8 cellular contexts compared by ENCODE assay signal in genomic region chr19:44552324-44552723, GRCh38. TPM values are rescaled to one million over a fixed set of nuclear protein-coding genes. Genes with fewer than 3 reads are reported as not detected.
DNase-seq lines count a peak whose midpoint lies in the region; ATAC-seq and TF ChIP-seq lines count a peak whose summit lies in the region.

No MANE protein-coding gene starts in this region.

- no peak overlapping the region for H3K27ac ChIP-seq in GM23248
- no peak overlapping the region for H3K27ac ChIP-seq in SK-N-SH (ENCODE audit: low read depth in 2 of 2, low read length in 1 of 2)
- no peak overlapping the region for H3K27ac ChIP-seq in fibroblast of lung (ENCODE audit: insufficient read depth, low read length)

- H3F3A ChIP-seq in GM23248 (ENCODE audit: insufficient read depth) (no peaks in the 10 kb centered on the region), SK-N-SH (replicated peaks; ENCODE audit: insufficient read depth) (peaks cover 8% of the 10 kb centered on the region)

- peak; percentile 6 for DNase-seq in AG10803 (ENCODE audit: low read depth)
- peak; percentile 54 for DNase-seq in GM23248
- DNase-seq in SK-N-SH, result peak; percentile 40
- DNase-seq in fibroblast of lung (ENCODE audit: low read depth in 2 of 2), result peak in 1 of 2 donors; percentile 12
- peak; percentile 15 for DNase-seq in stimulated activated CD4-positive, alpha-beta T cell treated with anti-CD3 and anti-CD28 coated beads, Interleukin-4, amount 100 ng/mL, for 24 hours
- no peak for DNase-seq in NCI-H345 (lab: John Stamatoyannopoulos, UW)

- no peaks in the 10 kb centered on the region for H3K79me2 ChIP-seq in GM23248 (ENCODE audit: insufficient read depth)
- H3K79me2 ChIP-seq in SK-N-SH (ENCODE audit: insufficient read depth), result no peaks in the 10 kb centered on the region
- H3K79me2 ChIP-seq in fibroblast of lung (ENCODE audit: control insufficient read depth, insufficient read depth, low read length), result no peaks in the 10 kb centered on the region

- no peak overlapping the region for H3K4me3 ChIP-seq in AG10803 (ENCODE audit: low read length)
- no peak overlapping the region for H3K4me3 ChIP-seq in GM23248
- H3K4me3 ChIP-seq in SK-N-SH (ENCODE audit: low read depth in 2 of 2, low read length in 1 of 2), result no peak overlapping the region; a peak in 1 of 4 replicates
- H3K4me3 ChIP-seq in fibroblast of lung (replicated peaks in 1 of 4; ENCODE audit: control extremely low read depth in 1 of 4, insufficient read depth in 1 of 4, low read depth in 3 of 4, low read length in 4 of 4), result no peak overlapping the region

- H4K20me1 ChIP-seq in GM23248 (ENCODE audit: insufficient read depth) (no peaks in the 10 kb centered on the region), SK-N-SH (ENCODE audit: insufficient read depth) (no peaks in the 10 kb centered on the region), fibroblast of lung (ENCODE audit: control insufficient read depth, extremely low read depth, insufficient read depth, low read length) (no peaks in the 10 kb centered on the region)

- TF ChIP-seq CTCF in AG10803 (conservative IDR thresholded peaks at IDR 0.05; ENCODE audit: low read length) (peak; percentile 48), SK-N-SH (IDR thresholded peaks at IDR 0.05) (peak; percentile 53), fibroblast of lung (conservative IDR thresholded peaks at IDR 0.05 in 1 of 2, IDR thresholded peaks at IDR 0.05 in 1 of 2; ENCODE audit: low read depth in 1 of 2, low read length in 2 of 2) (peak; percentile 36 to 55)

- H3K4me1 ChIP-seq in GM23248 (ENCODE audit: insufficient read depth), result no peaks in the 10 kb centered on the region
- no peaks in the 10 kb centered on the region for H3K4me1 ChIP-seq in SK-N-SH (ENCODE audit: control insufficient read depth in 1 of 2, insufficient read depth in 2 of 2, low read depth in 1 of 2, low read length in 1 of 2)
- no peaks in the 10 kb centered on the region for H3K4me1 ChIP-seq in fibroblast of lung (ENCODE audit: control insufficient read depth, extremely low read depth, insufficient read depth, low read length)

- H3K9me3 ChIP-seq in GM23248 (ENCODE audit: low read depth), result no peaks in the 10 kb centered on the region
- no peaks in the 10 kb centered on the region for H3K9me3 ChIP-seq in SK-N-SH
- H3K9me3 ChIP-seq in fibroblast of lung (ENCODE audit: control insufficient read depth, insufficient read depth, low read depth, low read length), result no peaks in the 10 kb centered on the region

- 2 to 3% methylated on average over 5 of the region's 5 CpGs for WGBS in GM23248 (ENCODE audit: low coverage in 1 of 2, low lambda C conversion rate in 2 of 2, missing lambda C conversion rate in 2 of 2), 2 experiments
- 0% methylated on average over 5 of the region's 5 CpGs for WGBS in SK-N-SH (ENCODE audit: low lambda C conversion rate)

- in situ Hi-C loops in GM23248 (cut with MboI), result no loop called here

- H2AFZ ChIP-seq in GM23248 (no peak overlapping the region), SK-N-SH (ENCODE audit: low read depth) (no peak overlapping the region), fibroblast of lung (ENCODE audit: low read length) (no peak overlapping the region)

- H3K36me3 ChIP-seq in GM23248 (ENCODE audit: low read depth), result no peaks in the 10 kb centered on the region
- no peaks in the 10 kb centered on the region for H3K36me3 ChIP-seq in SK-N-SH (replicated peaks in 1 of 2; ENCODE audit: control insufficient read depth in 1 of 2, insufficient read depth in 2 of 2, low read length in 1 of 2)
- H3K36me3 ChIP-seq in fibroblast of lung (ENCODE audit: control insufficient read depth, insufficient read depth, low read length), result no peaks in the 10 kb centered on the region

- TF ChIP-seq EP300 in SK-N-SH (IDR thresholded peaks at IDR 0.05; ENCODE audit: borderline replicate concordance in 1 of 2, low read depth in 1 of 2, low read length in 1 of 2), result no peak

- no peaks in the 10 kb centered on the region for H3K9me2 ChIP-seq in GM23248 (ENCODE audit: insufficient read depth)
- no peaks in the 10 kb centered on the region for H3K9me2 ChIP-seq in SK-N-SH

- peak; percentile 24; the same call in 1 of the 2 replicates for TF ChIP-seq RAD21 in SK-N-SH (IDR thresholded peaks at IDR 0.05; ENCODE audit: low read length)

- ATAC-seq in GM21576 (IDR thresholded peaks at IDR 0.05; ENCODE audit: unreplicated experiment), result no peak
- no peak for ATAC-seq in HG02798 (IDR thresholded peaks at IDR 0.05; ENCODE audit: poor library complexity, unreplicated experiment)

- H3K27me3 ChIP-seq in GM23248 (replicated peaks; ENCODE audit: insufficient read depth), result no peaks in the 10 kb centered on the region; the same call in 1 of the 2 replicates
- H3K27me3 ChIP-seq in SK-N-SH (ENCODE audit: insufficient read depth), result peaks cover 2% of the 10 kb centered on the region; the same call in 1 of the 2 replicates
- no peaks in the 10 kb centered on the region for H3K27me3 ChIP-seq in fibroblast of lung (ENCODE audit: control insufficient read depth, insufficient read depth, low read length)

- POLR2A ChIA-PET in SK-N-SH (lab: Yijun Ruan, JAX), result no interaction called here

- no peak overlapping the region for H3K4me2 ChIP-seq in GM23248 (ENCODE audit: unreplicated experiment)
- no peak overlapping the region for H3K4me2 ChIP-seq in SK-N-SH
- H3K4me2 ChIP-seq in fibroblast of lung (ENCODE audit: extremely low read depth, insufficient read depth, low read length), result no peak overlapping the region

- H3K9ac ChIP-seq in GM23248, result no peak overlapping the region
- H3K9ac ChIP-seq in SK-N-SH, result no peak overlapping the region
- no peak overlapping the region for H3K9ac ChIP-seq in fibroblast of lung (ENCODE audit: insufficient read depth, low read length)

- CTCF ChIA-PET in SK-N-SH (lab: Yijun Ruan, JAX), result interaction anchor here (0.8 to 1.4 kb wide), 3 partner anchors 9 to 66 kb away, joined by 3 to 4 read pairs (median 4); no protein-coding TSS in a partner anchor

TF ChIP-seq in SK-N-SH, 30 proteins besides CTCF, POLR2A, EP300 and RAD21:
- TF ChIP-seq EZH2phosphoT487 (IDR thresholded peaks at IDR 0.05; ENCODE audit: borderline replicate concordance, low read depth) (no peak), SMC3 (IDR thresholded peaks at IDR 0.05; ENCODE audit: low read depth, low read length) (0 out of 2 replicates have a peak, but pooled peaks have one; percentile 9), PBX3 (IDR thresholded peaks at IDR 0.05) (no peak), SIN3A (IDR thresholded peaks at IDR 0.05; ENCODE audit: borderline replicate concordance, low read depth, low read length) (no peak), RFX5 (IDR thresholded peaks at IDR 0.05; ENCODE audit: low read length) (no peak)

RNA-seq across cellular contexts. Expression of gene CEACAM20, which starts 22.8 kb away (rescaled TPM):
- total RNA-seq in GM23248 (2014; rRNA removed; shearing (Covaris generic)), result not detected in 2 replicates
- polyA plus RNA-seq in GM23248 (2016; fragmentation: Nextera tagmentation; extraction: Ambion mirVana), result not detected in 2 replicates
- not detected in 2 replicates for polyA plus RNA-seq in SK-N-SH (2012; rRNA removed)
- not detected in 2 replicates for polyA plus RNA-seq in SK-N-SH (2012; cell fraction: cytosol; rRNA removed)
- polyA plus RNA-seq in SK-N-SH (2012; cell fraction: nucleus; rRNA removed), result not detected in 2 replicates
- not detected in 2 replicates for total RNA-seq in fibroblast of lung
- polyA plus RNA-seq in fibroblast of lung, result not detected in 2 replicates
- polyA plus RNA-seq in fibroblast of lung (2012), result not detected in 2 replicates
- polyA minus RNA-seq in fibroblast of lung (ENCODE audit: low replicate concordance), result not detected in 2 replicates

RNA-seq across cellular contexts. Expression of gene ZNF180, which starts 52.0 kb away (rescaled TPM):
- 5.8 and 8.2 TPM in 2 replicates for total RNA-seq in GM23248 (2014; rRNA removed; shearing (Covaris generic))
- 2.9 and 3.9 TPM in 2 replicates for polyA plus RNA-seq in GM23248 (2016; fragmentation: Nextera tagmentation; extraction: Ambion mirVana)
- 1.5 and 1.9 TPM in 2 replicates for polyA plus RNA-seq in SK-N-SH (2012; rRNA removed)
- polyA plus RNA-seq in SK-N-SH (2012; cell fraction: cytosol; rRNA removed), result 2.0 and 2.4 TPM in 2 replicates
- polyA plus RNA-seq in SK-N-SH (2012; cell fraction: nucleus; rRNA removed), result 2.8 and 4.7 TPM in 2 replicates
- total RNA-seq in fibroblast of lung, result 6.4 and 7.6 TPM in 2 replicates
- 1.4 TPM in 2 replicates for polyA plus RNA-seq in fibroblast of lung
- 3.2 and 3.3 TPM in 2 replicates for polyA plus RNA-seq in fibroblast of lung (2012)
- polyA minus RNA-seq in fibroblast of lung (ENCODE audit: low replicate concordance), result 0.41 TPM in 1 of 2 replicates, not detected in the other
